10 cellular contexts compared by ENCODE assay signal in the genomic region with DNA sequence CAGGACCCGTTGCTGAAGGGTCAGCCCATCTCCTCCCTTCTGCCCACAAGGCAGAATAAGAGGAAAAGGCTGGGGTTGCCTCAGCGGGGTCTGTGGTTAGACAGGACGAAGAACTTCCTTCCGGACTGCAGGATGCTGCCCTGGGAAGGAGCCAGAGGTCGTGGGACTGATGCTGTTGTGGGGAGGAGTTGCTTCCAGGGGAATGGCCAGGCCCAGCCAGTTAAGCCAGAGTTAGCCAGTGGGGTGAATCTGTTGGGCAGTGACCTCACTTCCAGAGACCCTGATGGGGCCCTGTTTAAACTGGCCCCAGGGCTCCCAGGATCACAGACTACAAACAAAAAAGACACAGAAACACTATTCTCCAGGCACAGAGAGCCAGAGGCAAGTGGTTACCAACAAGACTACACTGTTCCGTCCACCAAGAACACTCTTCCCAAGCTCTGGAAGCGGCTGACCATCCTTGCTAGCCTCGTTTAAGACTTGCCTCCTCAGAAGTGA. TPM values are rescaled to one million over a fixed set of nuclear protein-coding genes. Genes with fewer than 3 reads are reported as not detected.
A peak's percentile ranks its signal among the peaks of the same experiment; 100 is the strongest.
DNase-seq lines count a peak whose midpoint lies in the region; ATAC-seq lines count a peak whose summit lies in the region.
"Had no signal": no experiment of that assay in that cellular context is flagged by ENCODE, and none has a peak within 500 bp of the region (broad histone marks: within the 10 kb centered on the region; RNA-seq: fewer than 3 reads in every experiment).

No MANE protein-coding gene starts in this region.

- H3K4me3 Mint-ChIP-seq in CD4-positive, CD25-positive, alpha-beta regulatory T cell: peak overlapping the region; percentile 15 to 79 (median 51)

- ATAC-seq in CD4-positive, CD25-positive, alpha-beta regulatory T cell (ENCODE audit: low read depth in 2 of 2): no peak
- ATAC-seq in HG03342 (IDR thresholded peaks at IDR 0.05; ENCODE audit: unreplicated experiment) (no peak), GM18498 (IDR thresholded peaks at IDR 0.05; ENCODE audit: unreplicated experiment) (no peak)

- H3K27ac Mint-ChIP-seq in CD4-positive, CD25-positive, alpha-beta regulatory T cell: peak overlapping the region in 1 of 3 donors; percentile 69

- H3K9me3 Mint-ChIP-seq in CD4-positive, CD25-positive, alpha-beta regulatory T cell: no peaks in the 10 kb centered on the region

- peaks cover 15% of the 10 kb centered on the region for H3K4me1 ChIP-seq in CD4-positive, CD25-positive, alpha-beta regulatory T cell (ENCODE audit: control insufficient read depth, insufficient read depth, low read length, poor library complexity, severe bottlenecking)

- H3K27ac ChIP-seq in CD4-positive, CD25-positive, alpha-beta regulatory T cell (ENCODE audit: insufficient read depth, low read length, poor library complexity, severe bottlenecking): no peak overlapping the region

- no peaks in the 10 kb centered on the region for H3K36me3 Mint-ChIP-seq in CD4-positive, CD25-positive, alpha-beta regulatory T cell

- no peaks in the 10 kb centered on the region for H3K9me3 ChIP-seq in CD4-positive, CD25-positive, alpha-beta regulatory T cell (ENCODE audit: control insufficient read depth in 2 of 2, low read length in 2 of 2)

- no peak overlapping the region for H3K4me3 ChIP-seq in CD4-positive, CD25-positive, alpha-beta regulatory T cell (ENCODE audit: low read depth, low read length)

- no peaks in the 10 kb centered on the region for H3K27me3 ChIP-seq in CD4-positive, CD25-positive, alpha-beta regulatory T cell (ENCODE audit: control insufficient read depth, insufficient read depth, low read length)

- no peaks in the 10 kb centered on the region for H3K27me3 Mint-ChIP-seq in CD4-positive, CD25-positive, alpha-beta regulatory T cell

- H3K4me1 Mint-ChIP-seq in CD4-positive, CD25-positive, alpha-beta regulatory T cell: peaks cover 0 to 63% (median 28%) of the 10 kb centered on the region in 4 donors

- H3K36me3 ChIP-seq in CD4-positive, CD25-positive, alpha-beta regulatory T cell (ENCODE audit: control insufficient read depth, insufficient read depth, low read length): no peaks in the 10 kb centered on the region

- no peak for DNase-seq in CD4-positive, CD25-positive, alpha-beta regulatory T cell
- DNase-seq in MV-4-11 (lab: John Stamatoyannopoulos, UW) (peak; percentile 80), dermis blood vessel endothelial cell (peak; percentile 94), lung microvascular endothelial cell (ENCODE audit: low read depth in 2 of 2) (peak; percentile 95 to 97), NCI-H510A (lab: John Stamatoyannopoulos, UW) (no peak)
- DNase-seq in stimulated activated CD4-positive, alpha-beta T cell treated with anti-CD3 and anti-CD28 coated beads, Interleukin-15, amount 100 ng/mL, for 24 hours: no peak
- DNase-seq: activated CD4-positive, alpha-beta T cell treated with anti-CD3 and anti-CD28 coated beads, Interleukin-2, amount 50 U/mL, for 4 hours; DMS79 treated with DMSO at 0.1 percent for 48 hours had no signal

RNA-seq across cellular contexts. Expression of gene FAM229A, which starts 13.0 kb away (rescaled TPM):
- total RNA-seq in CD4-positive, CD25-positive, alpha-beta regulatory T cell: 43.2 TPM
- under 1 TPM in 2 of 4 donors, not detected in 2; 0.14 to 0.31 TPM for polyA plus RNA-seq in CD4-positive, CD25-positive, alpha-beta regulatory T cell
- total RNA-seq in dermis blood vessel endothelial cell (0.88 and 2.0 TPM in 2 replicates), lung microvascular endothelial cell (0.22 and 0.99 TPM in 2 replicates)

RNA-seq across cellular contexts. Expression of gene TSSK3, which starts 13.1 kb away (rescaled TPM):
- total RNA-seq in CD4-positive, CD25-positive, alpha-beta regulatory T cell: 0.76 TPM
- 1 to 10 TPM in 2 of 4 donors, not detected in 2; 1.1 to 1.9 TPM for polyA plus RNA-seq in CD4-positive, CD25-positive, alpha-beta regulatory T cell
- total RNA-seq in dermis blood vessel endothelial cell: 0.14 TPM in 1 of 2 replicates, not detected in the other
- total RNA-seq in lung microvascular endothelial cell: not detected in 2 replicates

RNA-seq across cellular contexts. Expression of gene MARCKSL1, which starts 13.2 kb away (rescaled TPM):
- 27.5 TPM for total RNA-seq in CD4-positive, CD25-positive, alpha-beta regulatory T cell
- polyA plus RNA-seq in CD4-positive, CD25-positive, alpha-beta regulatory T cell: 10 to 100 TPM; 34.4 to 59.4 (median 48.7) TPM
- total RNA-seq in dermis blood vessel endothelial cell (129 and 147 TPM in 2 replicates), lung microvascular endothelial cell (101 and 118 TPM in 2 replicates)

RNA-seq across cellular contexts. Expression of gene BSDC1, which starts 45.0 kb away (rescaled TPM):
- 198 TPM for total RNA-seq in CD4-positive, CD25-positive, alpha-beta regulatory T cell
- polyA plus RNA-seq in CD4-positive, CD25-positive, alpha-beta regulatory T cell: 10 to 100 TPM; 27.3 to 45.4 (median 40.1) TPM
- 61.5 and 75.7 TPM in 2 replicates for total RNA-seq in dermis blood vessel endothelial cell
- total RNA-seq in lung microvascular endothelial cell: 29.6 and 50.2 TPM in 2 replicates

RNA-seq across cellular contexts. Expression of gene HDAC1, which starts 57.4 kb away (rescaled TPM):
- 98.2 TPM for total RNA-seq in CD4-positive, CD25-positive, alpha-beta regulatory T cell
- polyA plus RNA-seq in CD4-positive, CD25-positive, alpha-beta regulatory T cell: 100 to 1,000 TPM; 132 to 150 (median 147) TPM
- total RNA-seq in dermis blood vessel endothelial cell (176 and 202 TPM in 2 replicates), lung microvascular endothelial cell (113 and 114 TPM in 2 replicates)

Comparison
In these comparisons a context has a peak if more than half of its experiments do, and no peak if none do; other contexts are left out.
1. DNase-seq: peak in MV-4-11 (single experiment), dermis blood vessel endothelial cell (single experiment) and lung microvascular endothelial cell (2 of 2); none in CD4-positive, CD25-positive, alpha-beta regulatory T cell (0 of 3), NCI-H510A (single experiment) and stimulated activated CD4-positive, alpha-beta T cell treated with anti-CD3 and anti-CD28 coated beads, Interleukin-15, amount 100 ng/mL, for 24 hours (single experiment).
2. RNA of gene FAM229A, which starts 13.0 kb away (total RNA-seq): 43.2 TPM in CD4-positive, CD25-positive, alpha-beta regulatory T cell (single experiment); 0.88 to 2.0 TPM in dermis blood vessel endothelial cell and 0.22 to 0.99 TPM in lung microvascular endothelial cell; every median in the first group is over 10 times any median in the second.